ENCODE assay signal across 8 cellular contexts in genomic region chr12:124480469-124481256, GRCh38.
DNase-seq lines count a peak whose midpoint lies in the region; ATAC-seq lines count a peak whose summit lies in the region.

No MANE protein-coding gene starts in this region.

- no peak overlapping the region for H2BK5ac ChIP-seq in neuronal stem cell (ENCODE audit: low read length)

- no peak overlapping the region for H4K91ac ChIP-seq in neuronal stem cell (ENCODE audit: low read depth, low read length, poor library complexity)

- H3K14ac ChIP-seq in neuronal stem cell (ENCODE audit: low read length): no peak overlapping the region

- ATAC-seq in GM19395 (IDR thresholded peaks at IDR 0.05; ENCODE audit: unreplicated experiment) (peak; percentile 86), HG03175 (IDR thresholded peaks at IDR 0.05; ENCODE audit: unreplicated experiment) (peak; percentile 79)

- DNase-seq in COLO829 (ENCODE audit: low spot score) (peak; percentile 53), SJSA1 (ENCODE audit: low read depth in 1 of 2, low spot score in 2 of 2) (peak; percentile 81 to 95), neuronal stem cell (ENCODE audit: low spot score) (no peak), Kasumi-1 (lab: John Stamatoyannopoulos, UW) (no peak)
- no peak for DNase-seq in effector CD8-positive, alpha-beta T cell (lab: John Stamatoyannopoulos, UW)

- H3K79me1 ChIP-seq in neuronal stem cell (ENCODE audit: low read depth, low read length): peaks cover 15% of the 10 kb centered on the region

- H3K4me3 ChIP-seq in SJSA1 (peak overlapping the region; percentile 10; the same call in 1 of the 2 replicates), duodenal mucosa (ENCODE audit: low read depth in 1 of 2, low read length in 2 of 2) (peak overlapping the region; percentile 40 to 45), neuronal stem cell (ENCODE audit: low read length in 2 of 2) (no peak overlapping the region)

- no CpG with 5 or more reads among the region's 15 CpGs for WGBS in neuronal stem cell (ENCODE audit: extremely low coverage in 2 of 2, insufficient read length in 2 of 2, insufficient replicate concordance in 1 of 2), 2 donors

- no peak overlapping the region for H3K4me2 ChIP-seq in neuronal stem cell (ENCODE audit: insufficient read depth, low read length, poor library complexity, severe bottlenecking)

- H3K9me3 ChIP-seq in SJSA1 (replicated peaks) (no peaks in the 10 kb centered on the region), duodenal mucosa (ENCODE audit: control insufficient read depth in 1 of 2, low read length in 2 of 2) (no peaks in the 10 kb centered on the region), neuronal stem cell (replicated peaks in 1 of 2; ENCODE audit: control insufficient read depth in 2 of 2, insufficient read depth in 1 of 2, low read depth in 1 of 2, low read length in 2 of 2) (peaks cover 0 to 4% of the 10 kb centered on the region in 2 donors)

- no peaks in the 10 kb centered on the region for H3K27me3 ChIP-seq in SJSA1 (replicated peaks)
- no peaks in the 10 kb centered on the region for H3K27me3 ChIP-seq in duodenal mucosa (ENCODE audit: control insufficient read depth in 1 of 2, insufficient read depth in 2 of 2, low read length in 2 of 2)
- H3K27me3 ChIP-seq in neuronal stem cell (ENCODE audit: control insufficient read depth in 3 of 3, insufficient read depth in 3 of 3, low read depth in 1 of 3, low read length in 3 of 3): no peaks in the 10 kb centered on the region

- no peak overlapping the region for H2BK120ac ChIP-seq in neuronal stem cell (ENCODE audit: low read depth, low read length)

- peak overlapping the region; percentile 60 for H3K18ac ChIP-seq in neuronal stem cell (ENCODE audit: low read length)

- H3K9ac ChIP-seq in duodenal mucosa (ENCODE audit: low read depth in 1 of 2, low read length in 2 of 2): no peak overlapping the region
- no peak overlapping the region for H3K9ac ChIP-seq in neuronal stem cell (ENCODE audit: low read depth, low read length, poor library complexity)

- H2BK15ac ChIP-seq in neuronal stem cell (ENCODE audit: low read length): no peak overlapping the region

- H3K23ac ChIP-seq in neuronal stem cell (ENCODE audit: low read depth, low read length, poor library complexity): peak overlapping the region; percentile 47

- H3K36me3 ChIP-seq in SJSA1 (peaks cover 92% of the 10 kb centered on the region), duodenal mucosa (ENCODE audit: control insufficient read depth in 1 of 2, insufficient read depth in 2 of 2, low read length in 2 of 2) (peaks cover 15 to 64% of the 10 kb centered on the region in 2 donors), neuronal stem cell (replicated peaks in 1 of 2; ENCODE audit: control insufficient read depth in 2 of 2, insufficient read depth in 2 of 2, low read length in 2 of 2) (peaks cover 23 to 56% of the 10 kb centered on the region in 2 donors)

- peaks cover 26% of the 10 kb centered on the region for H3K4me1 ChIP-seq in SJSA1 (replicated peaks)
- peaks cover 13 to 14% of the 10 kb centered on the region in 2 donors for H3K4me1 ChIP-seq in duodenal mucosa (ENCODE audit: control insufficient read depth in 1 of 2, insufficient read depth in 2 of 2, low read length in 2 of 2)
- peaks cover 0 to 16% of the 10 kb centered on the region in 2 donors for H3K4me1 ChIP-seq in neuronal stem cell (ENCODE audit: control insufficient read depth in 2 of 2, insufficient read depth in 1 of 2, low read depth in 1 of 2, low read length in 2 of 2)

- H2AK5ac ChIP-seq in neuronal stem cell (ENCODE audit: low read depth, low read length): peak overlapping the region; percentile 57

- H2AFZ ChIP-seq in neuronal stem cell (ENCODE audit: low read length): no peak overlapping the region

- H2BK12ac ChIP-seq in neuronal stem cell (ENCODE audit: low read length): no peak overlapping the region

- H4K8ac ChIP-seq in neuronal stem cell (ENCODE audit: low read depth, low read length): no peak overlapping the region

- no peak overlapping the region for H3K4ac ChIP-seq in neuronal stem cell (ENCODE audit: low read length)

- H3K27ac ChIP-seq in SJSA1 (peak overlapping the region; percentile 28; the same call in 1 of the 2 replicates), duodenal mucosa (ENCODE audit: low read depth, low read length) (peak overlapping the region; percentile 0), neuronal stem cell (replicated peaks; ENCODE audit: low read length) (no peak overlapping the region)

Comparison
In these comparisons a context has a peak if more than half of its experiments do, and no peak if none do; other contexts are left out.
1. DNase-seq: peak in COLO829 (single experiment) and SJSA1 (2 of 2); none in neuronal stem cell (single experiment), Kasumi-1 (0 of 2) and effector CD8-positive, alpha-beta T cell (single experiment).
2. H3K4me3 ChIP-seq: peak in SJSA1 (single experiment) and duodenal mucosa (2 of 2); none in neuronal stem cell (0 of 2).